ENCODE assay signal across 1 cellular context in genomic region chr10:95305606-95306385, GRCh38.
TF ChIP-seq lines count a peak whose summit lies in the region.

No MANE protein-coding gene starts in this region.

TF ChIP-seq in IMR-90, 13 proteins besides CTCF, POLR2A, EP300 and RAD21:
- TF ChIP-seq SMC3 (IDR thresholded peaks at IDR 0.05; ENCODE audit: low read depth, low read length): no peak
- no peak for TF ChIP-seq USF2 (IDR thresholded peaks at IDR 0.05; ENCODE audit: low read depth, low read length)
- TF ChIP-seq NFE2L2 (IDR thresholded peaks at IDR 0.05; ENCODE audit: low read depth, low read length): no peak
- no peak for TF ChIP-seq MAFK (IDR thresholded peaks at IDR 0.05; ENCODE audit: low read depth, low read length)
- TF ChIP-seq FOS (IDR thresholded peaks at IDR 0.05; ENCODE audit: low read depth, low read length): no peak
- TF ChIP-seq CHD1 (IDR thresholded peaks at IDR 0.05; ENCODE audit: low read depth, low read length): no peak
- no peak for TF ChIP-seq RFX5 (IDR thresholded peaks at IDR 0.05; ENCODE audit: low read depth, low read length)
- no peak for TF ChIP-seq CEBPB (IDR thresholded peaks at IDR 0.05; ENCODE audit: low read depth, low read length)
- no peak for TF ChIP-seq RCOR1 (IDR thresholded peaks at IDR 0.05; ENCODE audit: insufficient replicate concordance, low read length)
- no peak for TF ChIP-seq ELK1 (IDR thresholded peaks at IDR 0.05; ENCODE audit: borderline replicate concordance, low read depth, low read length)
- no peak for TF ChIP-seq BHLHE40 (IDR thresholded peaks at IDR 0.05; ENCODE audit: low read depth, low read length)
- TF ChIP-seq MXI1 (IDR thresholded peaks at IDR 0.05; ENCODE audit: borderline replicate concordance, low read depth, low read length): no peak
- TF ChIP-seq MAZ (IDR thresholded peaks at IDR 0.05; ENCODE audit: borderline replicate concordance, low read depth, low read length): no peak
